ENCODE assay signal across 8 cellular contexts in genomic region chr17:15233022-15233805, GRCh38.
DNase-seq lines count a peak whose midpoint lies in the region; ATAC-seq and TF ChIP-seq lines count a peak whose summit lies in the region.

No MANE protein-coding gene starts in this region.

- TF ChIP-seq CTCF in WI38 (IDR thresholded peaks at IDR 0.05; ENCODE audit: low read depth, low read length), result 0 out of 2 replicates have a peak, but pooled peaks have one; percentile 15

- no peak overlapping the region for H3K4me3 ChIP-seq in WI38 (ENCODE audit: low read depth, low read length)

- DNase-seq in AG08395 (ENCODE audit: low spot score) (peak; percentile 91), HPDE6-E6E7 (ENCODE audit: extremely low spot score) (peak; percentile 36), islet precursor cell (peak; percentile 85), NCI-H146 treated with DMSO at 0.1 percent for 48 hours (lab: John Stamatoyannopoulos, UW; ENCODE audit: unreplicated experiment) (no peak), NCI-H1694 (lab: John Stamatoyannopoulos, UW) (no peak)

- ATAC-seq in GM21786 (IDR thresholded peaks at IDR 0.05; ENCODE audit: unreplicated experiment) (no peak), GM19467 (IDR thresholded peaks at IDR 0.05; ENCODE audit: unreplicated experiment) (no peak)

Comparison
In these comparisons a context has a peak if more than half of its experiments do, and no peak if none do; other contexts are left out.
1. DNase-seq: peak in AG08395 (single experiment), HPDE6-E6E7 (single experiment) and islet precursor cell (single experiment); none in NCI-H146 treated with DMSO at 0.1 percent for 48 hours (single experiment) and NCI-H1694 (single experiment).